In the genomic region with DNA sequence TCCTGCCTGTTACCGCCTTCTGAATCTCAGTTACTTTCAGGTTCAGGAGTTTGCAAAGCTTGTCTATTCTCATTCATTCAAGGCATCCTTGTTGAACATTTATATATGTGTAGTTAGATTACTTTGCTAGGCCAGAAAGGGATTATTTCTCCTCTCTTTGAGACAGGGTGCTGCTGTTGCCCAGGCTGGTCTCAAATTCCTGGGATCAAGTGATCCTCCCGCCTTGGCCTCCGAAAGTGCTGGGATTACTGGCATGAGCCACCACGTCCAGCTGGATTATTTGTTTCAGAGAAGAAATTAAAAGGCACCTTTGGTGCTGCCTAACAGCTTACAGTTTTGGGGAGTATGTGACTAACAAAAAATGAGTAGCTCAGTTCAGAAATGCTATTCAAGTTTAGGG, we compare ENCODE assay signal across 9 cellular contexts. TPM values are rescaled to one million over a fixed set of nuclear protein-coding genes. Genes with fewer than 3 reads are reported as not detected.
DNase-seq lines count a peak whose midpoint lies in the region; ATAC-seq and TF ChIP-seq lines count a peak whose summit lies in the region.
"Had no signal": no experiment of that assay in that cellular context is flagged by ENCODE, and none has a peak within 500 bp of the region (broad histone marks: within the 10 kb centered on the region; RNA-seq: fewer than 3 reads in every experiment).

No MANE protein-coding gene starts in this region.

- H3K27ac Mint-ChIP-seq in naive thymus-derived CD4-positive, alpha-beta T cell, result peak overlapping the region; percentile 93 to 99 (median 97)

- H3K36me3 ChIP-seq in naive thymus-derived CD4-positive, alpha-beta T cell (ENCODE audit: control insufficient read depth in 2 of 3, insufficient read depth in 3 of 3, low read length in 3 of 3), result peaks cover 0 to 4% (median 0%) of the 10 kb centered on the region in 3 experiments

- H3K4me1 ChIP-seq in naive thymus-derived CD4-positive, alpha-beta T cell (ENCODE audit: control insufficient read depth in 2 of 2, insufficient read depth in 2 of 2, low read length in 2 of 2), result peaks cover 33 to 41% of the 10 kb centered on the region in 2 donors

- POLR2A ChIA-PET in AG04450 (lab: Yijun Ruan, JAX), result interaction anchor here (0.6 to 1.1 kb wide), 9 partner anchors 8 to 1151 kb away, joined by 3 to 7 read pairs (median 4); partner anchors contain the start of gene ZBTB1
- POLR2A ChIA-PET in naive thymus-derived CD4-positive, alpha-beta T cell (lab: Charles Lee), result interaction anchor here (0.6 to 3.3 kb wide), 22 partner anchors 11 to 1593 kb away, joined by 3 to 86 read pairs (median 4); partner anchors contain the start of genes FNTB, GPHN, GPX2 and MAX

- ATAC-seq in naive thymus-derived CD4-positive, alpha-beta T cell, result no peak

- intact Hi-C loops in naive thymus-derived CD4-positive, alpha-beta T cell (cut with micrococcal nuclease), result loop anchor here in 1 of 2 donors (2.0 kb wide), 1 partner anchor 58 kb away; the partner anchor contains the start of gene RAB15

- peaks cover 0 to 3% (median 0%) of the 10 kb centered on the region in 11 donors for H3K9me3 Mint-ChIP-seq in naive thymus-derived CD4-positive, alpha-beta T cell

- CTCF ChIA-PET in AG04450 (lab: Charles Lee), result interaction anchor here (0.6 to 1.4 kb wide), 6 partner anchors 11 to 487 kb away, joined by 3 to 5 read pairs (median 4); no protein-coding TSS in a partner anchor
- CTCF ChIA-PET in naive thymus-derived CD4-positive, alpha-beta T cell (lab: Charles Lee), result interaction anchor here (0.9 to 1.6 kb wide), 4 partner anchors 10 to 26 kb away, joined by 3 to 6 read pairs (median 4); no protein-coding TSS in a partner anchor

- peaks cover 2% of the 10 kb centered on the region for H3K27me3 ChIP-seq in AG04450 (ENCODE audit: control insufficient read depth, insufficient read depth, low read length)
- no peaks in the 10 kb centered on the region for H3K27me3 ChIP-seq in naive thymus-derived CD4-positive, alpha-beta T cell (ENCODE audit: control insufficient read depth in 2 of 2, insufficient read depth in 2 of 2, low read length in 2 of 2)

- H3K4me3 Mint-ChIP-seq in naive thymus-derived CD4-positive, alpha-beta T cell, result peak overlapping the region; percentile 87 to 97 (median 92)

- no peaks in the 10 kb centered on the region; the same call in 1 of the 2 replicates for H3K9me3 ChIP-seq in AG04450 (ENCODE audit: control insufficient read depth, insufficient read depth, low read length)
- H3K9me3 ChIP-seq in naive thymus-derived CD4-positive, alpha-beta T cell (ENCODE audit: control insufficient read depth in 2 of 3, low read length in 3 of 3), result no peaks in the 10 kb centered on the region

- H3K27ac ChIP-seq in AG04450 (ENCODE audit: low read depth, low read length), result no peak overlapping the region
- H3K27ac ChIP-seq in naive thymus-derived CD4-positive, alpha-beta T cell (ENCODE audit: low read depth, low read length), result peak overlapping the region; percentile 99

- peaks cover 0 to 27% (median 23%) of the 10 kb centered on the region in 5 donors for H3K36me3 Mint-ChIP-seq in naive thymus-derived CD4-positive, alpha-beta T cell

- TF ChIP-seq CTCF in AG04450 (IDR thresholded peaks at IDR 0.05; ENCODE audit: low read depth, low read length) (no peak), choroid plexus epithelial cell (conservative IDR thresholded peaks at IDR 0.05; ENCODE audit: low read depth, low read length) (no peak)

- peaks cover 46 to 66% (median 57%) of the 10 kb centered on the region in 7 donors for H3K4me1 Mint-ChIP-seq in naive thymus-derived CD4-positive, alpha-beta T cell

- DNase-seq in AG04450 (ENCODE audit: low read depth, low spot score) (no peak), choroid plexus epithelial cell (ENCODE audit: low read depth) (no peak), AML-193 (lab: John Stamatoyannopoulos, UW) (no peak), superior temporal gyrus (ENCODE audit: extremely low spot score) (no peak), nucleus accumbens (lab: John Stamatoyannopoulos, UW) (no peak), DMS79 (lab: John Stamatoyannopoulos, UW) (no peak)
- no peak for DNase-seq in Jurkat, Clone E6-1 (ENCODE audit: low read depth, low spot score)
- DNase-seq in naive thymus-derived CD4-positive, alpha-beta T cell, result no peak
- DNase-seq: NCI-H748 treated with DMSO at 0.1 percent for 48 hours had no signal

- H3K27me3 Mint-ChIP-seq in naive thymus-derived CD4-positive, alpha-beta T cell, result peaks cover 0 to 8% (median 0%) of the 10 kb centered on the region in 5 donors

- peak overlapping the region; percentile 97 for H3K4me3 ChIP-seq in AG04450 (ENCODE audit: low read depth, low read length)
- H3K4me3 ChIP-seq in Jurkat, Clone E6-1 (ENCODE audit: low read length), result peak overlapping the region; percentile 92
- peak overlapping the region; percentile 95 for H3K4me3 ChIP-seq in choroid plexus epithelial cell (ENCODE audit: low read depth, low read length)
- H3K4me3 ChIP-seq in naive thymus-derived CD4-positive, alpha-beta T cell (ENCODE audit: low read length), result peak overlapping the region; percentile 96

RNA-seq across cellular contexts. Expression of gene CHURC1, which starts 0.8 kb away (rescaled TPM):
- 85.2 and 113 TPM in 2 replicates for polyA plus RNA-seq in AG04450 (2011; rRNA removed)
- polyA minus RNA-seq in AG04450 (2011; rRNA and poly(A)+ RNA removed), result 40.4 and 51.6 TPM in 2 replicates
- 128 TPM for polyA plus RNA-seq in Jurkat, Clone E6-1 (2012; ENCODE audit: insufficient read depth, insufficient read length)
- total RNA-seq in naive thymus-derived CD4-positive, alpha-beta T cell, result 100 to 1,000 TPM in 2 of 5 experiments, 10 to 100 TPM in 3; 71.9 to 117 (median 80.7) TPM
- polyA plus RNA-seq in naive thymus-derived CD4-positive, alpha-beta T cell, result 100 to 1,000 TPM; 177 to 204 TPM

RNA-seq across cellular contexts. Expression of gene GPX2, which starts 27.5 kb away (rescaled TPM):
- 1.3 TPM in 1 of 2 replicates, not detected in the other for polyA plus RNA-seq in AG04450 (2011; rRNA removed)
- 0.28 TPM in 1 of 2 replicates, not detected in the other for polyA minus RNA-seq in AG04450 (2011; rRNA and poly(A)+ RNA removed)
- not detected for polyA plus RNA-seq in Jurkat, Clone E6-1 (2012; ENCODE audit: insufficient read depth, insufficient read length)
- not detected for total RNA-seq in naive thymus-derived CD4-positive, alpha-beta T cell
- polyA plus RNA-seq in naive thymus-derived CD4-positive, alpha-beta T cell, result not detected

RNA-seq across cellular contexts. Expression of gene SPTB, which starts 35.3 kb away (rescaled TPM):
- 0.01 TPM in 1 of 2 replicates, not detected in the other for polyA plus RNA-seq in AG04450 (2011; rRNA removed)
- 0.09 TPM in 1 of 2 replicates, not detected in the other for polyA minus RNA-seq in AG04450 (2011; rRNA and poly(A)+ RNA removed)
- polyA plus RNA-seq in Jurkat, Clone E6-1 (2012; ENCODE audit: insufficient read depth, insufficient read length), result 2.5 TPM
- under 1 TPM in 3 of 5 experiments, not detected in 2; 0.05 to 0.12 (median 0.05) TPM for total RNA-seq in naive thymus-derived CD4-positive, alpha-beta T cell
- polyA plus RNA-seq in naive thymus-derived CD4-positive, alpha-beta T cell, result not detected

RNA-seq across cellular contexts. Expression of gene RAB15, which starts 57.1 kb away (rescaled TPM):
- 11.0 and 11.1 TPM in 2 replicates for polyA plus RNA-seq in AG04450 (2011; rRNA removed)
- 7.5 and 8.2 TPM in 2 replicates for polyA minus RNA-seq in AG04450 (2011; rRNA and poly(A)+ RNA removed)
- polyA plus RNA-seq in Jurkat, Clone E6-1 (2012; ENCODE audit: insufficient read depth, insufficient read length), result 70.5 TPM
- 1 to 10 TPM; 4.9 to 7.1 (median 5.9) TPM for total RNA-seq in naive thymus-derived CD4-positive, alpha-beta T cell
- 10 to 100 TPM in 1 of 2 donors, 1 to 10 TPM in 1; 4.7 to 11.1 TPM for polyA plus RNA-seq in naive thymus-derived CD4-positive, alpha-beta T cell
